In the genomic region with DNA sequence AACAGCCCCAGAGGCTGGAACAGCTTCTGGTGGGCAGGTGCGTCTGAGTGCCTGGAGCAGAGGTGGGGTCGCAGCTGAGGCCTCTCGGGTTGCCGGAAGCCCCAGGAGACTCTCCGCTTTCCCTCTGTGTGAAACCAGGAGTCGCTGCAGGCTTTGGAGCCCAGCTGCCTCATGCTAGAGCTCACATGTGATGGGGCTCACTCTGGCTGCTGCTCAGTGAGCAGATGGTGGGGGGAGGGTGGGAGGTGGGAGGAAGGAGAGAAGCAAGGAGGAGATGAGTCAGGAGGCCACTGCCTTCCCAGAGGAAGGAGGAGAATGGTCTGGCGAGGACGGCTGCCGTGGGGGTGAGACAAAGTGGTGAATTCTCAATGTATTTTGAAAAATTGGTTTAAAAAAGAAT, we compare ENCODE assay signal across 14 cellular contexts.
DNase-seq lines count a peak whose midpoint lies in the region; FAIRE-seq and TF ChIP-seq lines count a peak whose summit lies in the region.
"Had no signal": no experiment of that assay in that cellular context is flagged by ENCODE, and none has a peak within 500 bp of the region (broad histone marks: within the 10 kb centered on the region; RNA-seq: fewer than 3 reads in every experiment).

No MANE protein-coding gene starts in this region.

- H3K4me3 Mint-ChIP-seq in endothelial cell (ENCODE audit: unreplicated experiment) = no peak overlapping the region
- H3K4me3 Mint-ChIP-seq: brain had no signal

- no peaks in the 10 kb centered on the region for H3K36me3 Mint-ChIP-seq in endothelial cell (ENCODE audit: low read depth, unreplicated experiment)

- H3K9ac ChIP-seq in kidney (ENCODE audit: low read length in 2 of 2) = no peak overlapping the region

- no peak for FAIRE-seq in kidney (lab: Jason Lieb, UNC)
- FAIRE-seq: GM12891 had no signal

- TF ChIP-seq CTCF in WERI-Rb-1 (IDR thresholded peaks at IDR 0.05; ENCODE audit: low read depth, low read length) = peak; percentile 69
- no peak for TF ChIP-seq CTCF in endothelial cell (IDR thresholded peaks at IDR 0.05; ENCODE audit: unreplicated experiment)
- TF ChIP-seq CTCF in kidney (IDR thresholded peaks at IDR 0.05; ENCODE audit: borderline replicate concordance, extremely low read depth, insufficient read depth) = no peak

- peak overlapping the region; percentile 66 for H3K27ac ChIP-seq in WERI-Rb-1
- H3K27ac ChIP-seq in iPS DF 6.9 (ENCODE audit: low read length) = no peak overlapping the region
- H3K27ac ChIP-seq in temporal lobe (ENCODE audit: low read depth, low read length) = peak overlapping the region; percentile 51
- no peak overlapping the region for H3K27ac ChIP-seq in kidney (ENCODE audit: low read depth in 2 of 2, low read length in 2 of 2)
- H3K27ac ChIP-seq: C4-2B, PC-9 had no signal

- H3K27me3 Mint-ChIP-seq in endothelial cell (ENCODE audit: unreplicated experiment) = no peaks in the 10 kb centered on the region
- H3K27me3 Mint-ChIP-seq: brain had no signal

- no peaks in the 10 kb centered on the region for H3K27me3 ChIP-seq in WERI-Rb-1 (ENCODE audit: insufficient read depth, low read depth, severe bottlenecking)
- H3K27me3 ChIP-seq in iPS DF 6.9 (ENCODE audit: control insufficient read depth, insufficient read depth, low read length) = no peaks in the 10 kb centered on the region; the same call in 1 of the 2 replicates

- H3K4me1 ChIP-seq in iPS DF 6.9 (ENCODE audit: control insufficient read depth, insufficient read depth, low read length) = no peaks in the 10 kb centered on the region
- H3K4me1 ChIP-seq in kidney (ENCODE audit: control insufficient read depth in 1 of 2, insufficient read depth in 1 of 2, low read depth in 1 of 2, low read length in 2 of 2) = no peaks in the 10 kb centered on the region

- WGBS in iPS DF 6.9 (ENCODE audit: insufficient coverage, insufficient read length) = no CpG with 5 or more reads among the region's 9 CpGs

- H3K36me3 ChIP-seq in WERI-Rb-1 = no peaks in the 10 kb centered on the region
- H3K36me3 ChIP-seq in iPS DF 6.9 (ENCODE audit: control insufficient read depth, insufficient read depth, low read length) = no peaks in the 10 kb centered on the region
- H3K36me3 ChIP-seq in kidney (ENCODE audit: control insufficient read depth in 1 of 2, insufficient read depth in 2 of 2, low read length in 2 of 2) = no peaks in the 10 kb centered on the region

- no peak overlapping the region for H3K4me3 ChIP-seq in WERI-Rb-1 (ENCODE audit: low read depth, low read length)
- no peak overlapping the region for H3K4me3 ChIP-seq in iPS DF 6.9 (ENCODE audit: low read length)
- no peak overlapping the region for H3K4me3 ChIP-seq in kidney (ENCODE audit: low read length in 2 of 2)
- H3K4me3 ChIP-seq: PC-9 had no signal

- H3K9me3 ChIP-seq in WERI-Rb-1 (ENCODE audit: severe bottlenecking) = peaks cover 5% of the 10 kb centered on the region
- no peaks in the 10 kb centered on the region for H3K9me3 ChIP-seq in iPS DF 6.9 (ENCODE audit: control insufficient read depth, insufficient read depth, low read length)
- peaks cover 0 to 9% of the 10 kb centered on the region in 2 donors for H3K9me3 ChIP-seq in kidney (ENCODE audit: control insufficient read depth in 1 of 2, low read length in 2 of 2)

- intact Hi-C loops in kidney (cut with DNase I) = no loop called here

- DNase-seq in NCI-H1694 (lab: John Stamatoyannopoulos, UW) (peak; percentile 68), WERI-Rb-1 (peak; percentile 93), iPS DF 6.9 (ENCODE audit: low read depth, low spot score) (peak; percentile 22), NCI-H345 (lab: John Stamatoyannopoulos, UW) (no peak), endothelial cell (ENCODE audit: low spot score) (no peak), kidney (no peak)
- DNase-seq: DND-41, MM.1S, PC-9, SW 1271 had no signal

- no peaks in the 10 kb centered on the region for H3K4me1 Mint-ChIP-seq in endothelial cell (ENCODE audit: unreplicated experiment)

- no peak overlapping the region for H3K27ac Mint-ChIP-seq in endothelial cell (ENCODE audit: unreplicated experiment)

- H3K9me3 Mint-ChIP-seq in endothelial cell (ENCODE audit: unreplicated experiment) = no peaks in the 10 kb centered on the region

Comparison
In these comparisons a context has a peak if more than half of its experiments do, and no peak if none do; other contexts are left out.
1. DNase-seq: peak in NCI-H1694 (single experiment), WERI-Rb-1 (single experiment) and iPS DF 6.9 (single experiment); none in NCI-H345 (single experiment), endothelial cell (single experiment) and kidney (single experiment).
2. H3K27ac ChIP-seq: peak in WERI-Rb-1 (single experiment) and temporal lobe (single experiment); none in iPS DF 6.9 (single experiment) and kidney (0 of 2).